ENCODE assay signal across 8 cellular contexts in the genomic region with DNA sequence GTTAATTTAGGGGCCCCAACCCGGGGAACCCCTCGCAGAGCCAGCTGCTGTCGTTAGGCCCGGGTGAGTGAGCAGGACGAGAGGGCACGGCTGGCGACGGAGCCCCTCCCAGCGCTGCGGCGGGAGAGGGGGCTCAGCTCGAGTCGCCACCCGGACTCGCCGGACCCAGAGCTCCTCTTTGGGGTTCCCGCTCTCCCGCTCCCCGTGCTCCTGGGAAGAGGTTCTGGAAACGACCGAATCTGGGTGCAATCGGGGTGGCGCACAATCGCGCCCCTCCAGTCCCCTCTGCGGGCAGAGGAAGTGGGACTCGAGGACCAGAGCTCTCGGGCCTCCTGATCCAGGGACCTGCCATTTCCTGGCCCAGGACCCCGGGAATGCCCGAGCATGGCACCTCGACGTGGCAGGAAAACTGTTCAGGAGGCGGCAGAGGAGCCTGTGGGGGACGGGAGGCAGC. TPM values are rescaled to one million over a fixed set of nuclear protein-coding genes. Genes with fewer than 3 reads are reported as not detected.
A peak's percentile ranks its signal among the peaks of the same experiment; 100 is the strongest.
DNase-seq lines count a peak whose midpoint lies in the region; ATAC-seq, FAIRE-seq and TF ChIP-seq lines count a peak whose summit lies in the region.

No MANE protein-coding gene starts in this region.

- TF ChIP-seq EP300 in tibial nerve (IDR thresholded peaks at IDR 0.05) = no peak

- H3K27ac ChIP-seq in left lung (no peak overlapping the region), tibial nerve (peak overlapping the region in 2 of 4 donors; percentile 26 to 56)

- H3K9me3 Mint-ChIP-seq in activated naive CD4-positive, alpha-beta T cell treated with anti-CD3 and anti-CD28 coated beads, Interleukin-2, amount 10 ng/mL, durations not matched to agents 7 days and 5 days = no peaks in the 10 kb centered on the region

- intact Hi-C loops in left lung (cut with DNase I) = loop anchor here in 1 of 2 donors (10.0 kb wide), 1 partner anchor 329 kb away; a partner anchor contains a TSS

- peaks cover 6% of the 10 kb centered on the region for H3K27me3 Mint-ChIP-seq in activated naive CD4-positive, alpha-beta T cell treated with anti-CD3 and anti-CD28 coated beads, Interleukin-2, amount 10 ng/mL, durations not matched to agents 7 days and 5 days

- TF ChIP-seq CTCF in left lung (IDR thresholded peaks at IDR 0.05) (no peak), tibial nerve (IDR thresholded peaks at IDR 0.05) (no peak)

- H3K4me3 ChIP-seq in adipocyte (ENCODE audit: low read length) (peak overlapping the region; percentile 75), left lung (peak overlapping the region; percentile 20 to 37), tibial nerve (peak overlapping the region; percentile 32 to 58 (median 51))

- H3K27ac Mint-ChIP-seq in activated naive CD4-positive, alpha-beta T cell treated with anti-CD3 and anti-CD28 coated beads, Interleukin-2, amount 10 ng/mL, durations not matched to agents 7 days and 5 days = no peak overlapping the region

- peaks cover 3% of the 10 kb centered on the region for H3K4me1 Mint-ChIP-seq in activated naive CD4-positive, alpha-beta T cell treated with anti-CD3 and anti-CD28 coated beads, Interleukin-2, amount 10 ng/mL, durations not matched to agents 7 days and 5 days

- no peaks in the 10 kb centered on the region for H3K36me3 Mint-ChIP-seq in activated naive CD4-positive, alpha-beta T cell treated with anti-CD3 and anti-CD28 coated beads, Interleukin-2, amount 10 ng/mL, durations not matched to agents 7 days and 5 days

- H3K9me3 ChIP-seq in adipocyte (ENCODE audit: control insufficient read depth, low read length) (peaks cover 6% of the 10 kb centered on the region), left lung (no peaks in the 10 kb centered on the region), tibial nerve (peaks cover 0 to 7% (median 0%) of the 10 kb centered on the region in 4 donors)

- peak; percentile 10 for ATAC-seq in left lung

- H3K36me3 ChIP-seq in adipocyte (ENCODE audit: control insufficient read depth, insufficient read depth, low read length, severe bottlenecking) = no peaks in the 10 kb centered on the region
- H3K36me3 ChIP-seq in left lung = no peaks in the 10 kb centered on the region
- no peaks in the 10 kb centered on the region for H3K36me3 ChIP-seq in tibial nerve

- 54% methylated on average over 34 of the region's 34 CpGs; no CpG with 5 or more reads in 1 of the 2 donors for WGBS in tibial nerve, 2 donors

- no peak for FAIRE-seq in HTR-8/SVneo (lab: Jason Lieb, UNC)

- H3K4me1 ChIP-seq in adipocyte (ENCODE audit: control insufficient read depth, insufficient read depth, low read length) = peaks cover 2% of the 10 kb centered on the region
- H3K4me1 ChIP-seq in left lung = peaks cover 0 to 4% of the 10 kb centered on the region in 2 donors
- H3K4me1 ChIP-seq in tibial nerve = no peaks in the 10 kb centered on the region

- H3K27me3 ChIP-seq in adipocyte (replicated peaks; ENCODE audit: control insufficient read depth, insufficient read depth, low read length) (peaks cover 5% of the 10 kb centered on the region), left lung (no peaks in the 10 kb centered on the region), tibial nerve (no peaks in the 10 kb centered on the region)

- no peak for DNase-seq in activated naive CD4-positive, alpha-beta T cell treated with anti-CD3 and anti-CD28 coated beads, Interleukin-2, amount 10 ng/mL, durations not matched to agents 7 days and 5 days
- no peak for DNase-seq in activated naive CD4-positive, alpha-beta T cell treated with anti-CD3 and anti-CD28 coated beads, Interleukin-2, amount 50 U/mL, for 16 hours
- DNase-seq in adipocyte (ENCODE audit: low read depth) = no peak
- DNase-seq in left lung = no peak
- DNase-seq in tibial nerve (ENCODE audit: low spot score in 2 of 2) = no peak
- no peak for DNase-seq in NCI-H1694 treated with DMSO at 0.1 percent for 48 hours (lab: John Stamatoyannopoulos, UW)
- no peak for DNase-seq in HTR-8/SVneo (ENCODE audit: insufficient read length, low spot score)
- no peak for DNase-seq in NCI-H524 (lab: John Stamatoyannopoulos, UW)

- peak overlapping the region; percentile 80 for H3K9ac ChIP-seq in adipocyte (ENCODE audit: low read length)

- no peak for TF ChIP-seq POLR2A in tibial nerve (IDR thresholded peaks at IDR 0.05)

- H3K4me3 Mint-ChIP-seq in activated naive CD4-positive, alpha-beta T cell treated with anti-CD3 and anti-CD28 coated beads, Interleukin-2, amount 10 ng/mL, durations not matched to agents 7 days and 5 days = peak overlapping the region; percentile 59

- CTCF ChIA-PET in activated naive CD4-positive, alpha-beta T cell treated with anti-CD3 and anti-CD28 coated beads, Interleukin-2, amount 10 ng/mL, durations not matched to agents 7 days and 5 days (lab: Charles Lee) = interaction anchor here (0.7 to 2.2 kb wide), 9 partner anchors 23 to 329 kb away, joined by 3 to 8 read pairs (median 4); no protein-coding TSS in a partner anchor

RNA-seq across cellular contexts. Expression of a gene that starts 37.3 kb away (rescaled TPM):
- total RNA-seq in left lung (10 to 100 TPM; 92.7 to 93.1 TPM), tibial nerve (10 to 100 TPM; 34.1 to 61.2 (median 40.8) TPM)

RNA-seq across cellular contexts. Expression of a gene that starts 40.7 kb away (rescaled TPM):
- 10 to 100 TPM in 1 of 2 donors, 1 to 10 TPM in 1; 8.1 to 10.7 TPM for total RNA-seq in left lung
- total RNA-seq in tibial nerve = 1 to 10 TPM; 6.9 to 9.8 (median 7.8) TPM

RNA-seq across cellular contexts. Expression of a gene that starts 58.5 kb away (rescaled TPM):
- total RNA-seq in left lung = 1,000 to 10,000 TPM in 1 of 2 donors, 100 to 1,000 TPM in 1; 998 to 2,737 TPM
- total RNA-seq in tibial nerve = 100 to 1,000 TPM; 133 to 621 (median 176) TPM
